28 cellular contexts compared by ENCODE assay signal in the genomic region with DNA sequence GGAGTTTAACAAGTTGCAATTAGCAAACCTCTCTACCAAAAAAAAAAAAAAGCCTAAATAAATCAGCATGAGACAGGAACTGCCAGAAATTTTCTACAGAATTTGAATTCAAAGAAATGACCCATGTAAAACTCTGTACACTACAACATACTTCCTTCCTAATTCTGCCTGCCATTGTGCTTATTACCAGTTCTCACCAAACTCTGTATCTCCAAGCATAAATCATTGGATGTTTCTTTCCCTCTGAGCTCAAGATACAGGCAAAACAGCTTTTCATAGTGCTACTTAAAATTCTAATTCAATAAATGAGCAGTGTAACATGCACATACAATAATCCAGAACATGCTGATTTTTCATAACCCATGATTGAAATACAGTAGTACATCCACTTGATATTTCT.
DNase-seq lines count a peak whose midpoint lies in the region; ATAC-seq and TF ChIP-seq lines count a peak whose summit lies in the region.
"Had no signal": no experiment of that assay in that cellular context is flagged by ENCODE, and none has a peak within 500 bp of the region (broad histone marks: within the 10 kb centered on the region; RNA-seq: fewer than 3 reads in every experiment).

No MANE protein-coding gene starts in this region.

- H3K14ac ChIP-seq in mesenchymal stem cell (ENCODE audit: low read length in 2 of 2): no peak overlapping the region

- H3K36me3 ChIP-seq in mesenchymal stem cell (ENCODE audit: control insufficient read depth in 1 of 2, insufficient read depth in 2 of 2, low read depth in 1 of 2, low read length in 2 of 2): peaks cover 11 to 14% of the 10 kb centered on the region in 2 experiments

- intact Hi-C loops in natural killer cell (cut with micrococcal nuclease): no loop called here

- H3K9me3 ChIP-seq in mesenchymal stem cell (ENCODE audit: control insufficient read depth, low read length): no peaks in the 10 kb centered on the region
- H3K9me3 ChIP-seq: esophagus squamous epithelium, gastroesophageal sphincter, tibial nerve had no signal

- no peaks in the 10 kb centered on the region for H3K27me3 Mint-ChIP-seq in natural killer cell (ENCODE audit: low read depth in 2 of 2)
- no peaks in the 10 kb centered on the region for H3K27me3 Mint-ChIP-seq in natural killer cell treated with Interleukin-12 subunit alpha and Interleukin-12 subunit beta and Interleukin-15 and Interleukin-18, amount 100 ng/mL, for 72 hours
- no peaks in the 10 kb centered on the region for H3K27me3 Mint-ChIP-seq in chondrocyte (ENCODE audit: low read depth)
- H3K27me3 Mint-ChIP-seq: activated naive CD8-positive, alpha-beta T cell treated with anti-CD3 and anti-CD28 coated beads, Interleukin-2, amount 10 ng/mL, durations not matched to agents 7 days and 5 days; stimulated activated naive CD8-positive, alpha-beta T cell treated with anti-CD3 and anti-CD28 coated beads, Interleukin-15, Interleukin-2, amounts not matched to agents 100 ng/mL and 50 ng/mL, for 24 hours had no signal

- no peak for ATAC-seq in natural killer cell
- no peak for ATAC-seq in natural killer cell treated with Interleukin-12 subunit alpha and Interleukin-12 subunit beta and Interleukin-15 and Interleukin-18, amount 100 ng/mL, for 72 hours
- ATAC-seq: gastroesophageal sphincter had no signal

- no peak overlapping the region for H2BK12ac ChIP-seq in mesenchymal stem cell (ENCODE audit: low read length in 2 of 2)

- no peak overlapping the region for H2BK15ac ChIP-seq in mesenchymal stem cell (ENCODE audit: low read depth, poor library complexity, severe bottlenecking)

- H3K27me3 ChIP-seq in mesenchymal stem cell (ENCODE audit: control insufficient read depth in 1 of 2, insufficient read depth in 1 of 2, low read length in 2 of 2): no peaks in the 10 kb centered on the region
- H3K27me3 ChIP-seq: BLaER1 treated with 17β-estradiol and CSF1 and Interleukin-3, amounts not matched to agents 10 nM and 100 nM; esophagus squamous epithelium; gastroesophageal sphincter; tibial nerve had no signal

- H3K36me3 Mint-ChIP-seq in natural killer cell: no peaks in the 10 kb centered on the region
- H3K36me3 Mint-ChIP-seq in natural killer cell treated with Interleukin-12 subunit alpha and Interleukin-12 subunit beta and Interleukin-15 and Interleukin-18, amount 100 ng/mL, for 72 hours: peaks cover 22% of the 10 kb centered on the region
- H3K36me3 Mint-ChIP-seq in chondrocyte (ENCODE audit: low read depth): peaks cover 8% of the 10 kb centered on the region

- H2BK5ac ChIP-seq in mesenchymal stem cell (ENCODE audit: low read depth, low read length, poor library complexity, severe bottlenecking): no peak overlapping the region

- H3K79me1 ChIP-seq in mesenchymal stem cell (replicated peaks; ENCODE audit: low read length, poor library complexity, severe bottlenecking): peaks cover 14% of the 10 kb centered on the region

- no peak overlapping the region for H3K18ac ChIP-seq in mesenchymal stem cell (ENCODE audit: low read depth in 1 of 2, low read length in 2 of 2)

- H3K23ac ChIP-seq in mesenchymal stem cell (ENCODE audit: low read length in 2 of 2): no peak overlapping the region

- H4K91ac ChIP-seq in mesenchymal stem cell (ENCODE audit: low read length): no peak overlapping the region

- H3K4me1 ChIP-seq in mesenchymal stem cell (ENCODE audit: control insufficient read depth, insufficient read depth, low read depth, low read length): peaks cover 2% of the 10 kb centered on the region

- peak overlapping the region; percentile 85 for H3K9ac ChIP-seq in mesenchymal stem cell (ENCODE audit: low read length)
- H3K9ac ChIP-seq: KMS-11 had no signal

- H4K8ac ChIP-seq in mesenchymal stem cell (ENCODE audit: low read length): no peak overlapping the region

- no peak overlapping the region for H2AFZ ChIP-seq in mesenchymal stem cell (ENCODE audit: low read depth, low read length)
- H2AFZ ChIP-seq: PC-9 had no signal

- no peak overlapping the region for H2AK5ac ChIP-seq in mesenchymal stem cell (ENCODE audit: low read length, severe bottlenecking)

- H3K4me3 ChIP-seq in mesenchymal stem cell (ENCODE audit: insufficient read depth in 1 of 2, low read depth in 1 of 2, low read length in 2 of 2): no peak overlapping the region
- H3K4me3 ChIP-seq: esophagus squamous epithelium, gastroesophageal sphincter, PC-9, tibial nerve had no signal

- no peak overlapping the region for H3K4me2 ChIP-seq in mesenchymal stem cell (ENCODE audit: low read length, poor library complexity, severe bottlenecking)
- H3K4me2 ChIP-seq: KMS-11 had no signal

- H3K9me3 Mint-ChIP-seq in natural killer cell: no peaks in the 10 kb centered on the region
- H3K9me3 Mint-ChIP-seq in natural killer cell treated with Interleukin-12 subunit alpha and Interleukin-12 subunit beta and Interleukin-15 and Interleukin-18, amount 100 ng/mL, for 72 hours: no peaks in the 10 kb centered on the region
- no peaks in the 10 kb centered on the region for H3K9me3 Mint-ChIP-seq in chondrocyte (ENCODE audit: low read depth)
- H3K9me3 Mint-ChIP-seq: stimulated activated naive CD8-positive, alpha-beta T cell treated with anti-CD3 and anti-CD28 coated beads, Interleukin-15, Interleukin-2, amounts not matched to agents 100 ng/mL and 50 ng/mL, for 24 hours had no signal

- DNase-seq in natural killer cell (no peak), chondrocyte (ENCODE audit: low spot score) (no peak), mesenchymal stem cell (no peak), activated T-cell treated with anti-CD3 and anti-CD28 coated beads for 4 hours (no peak), DMS79 (lab: John Stamatoyannopoulos, UW) (no peak), NCI-H1436 (lab: John Stamatoyannopoulos, UW) (no peak), epidermal melanocyte (ENCODE audit: insufficient read length, low spot score) (no peak)
- DNase-seq in natural killer cell treated with Interleukin-12 subunit alpha and Interleukin-12 subunit beta and Interleukin-15 and Interleukin-18, amount 100 ng/mL, for 72 hours (ENCODE audit: low spot score): no peak
- DNase-seq: ACHN; activated CD4-positive, alpha-beta T cell treated with anti-CD3 and anti-CD28 coated beads for 48 hours; activated naive CD8-positive, alpha-beta T cell treated with anti-CD3 and anti-CD28 coated beads, Interleukin-2, amount 10 ng/mL, durations not matched to agents 7 days and 5 days; effector CD8-positive, alpha-beta T cell; EL; esophagus squamous epithelium; islet precursor cell; NCI-H2029; NCI-H226; NCI-H82; occipital lobe; PC-9; SHP77 treated with DMSO at 0.1 percent for 48 hours; stimulated activated CD4-positive, alpha-beta T cell treated with anti-CD3 and anti-CD28 coated beads, Interleukin-2, amount 100 ng/mL, for 48 hours had no signal

- H3K4me3 Mint-ChIP-seq in natural killer cell (no peak overlapping the region), chondrocyte (ENCODE audit: unreplicated experiment) (no peak overlapping the region)
- no peak overlapping the region for H3K4me3 Mint-ChIP-seq in natural killer cell treated with Interleukin-12 subunit alpha and Interleukin-12 subunit beta and Interleukin-15 and Interleukin-18, amount 100 ng/mL, for 72 hours
- H3K4me3 Mint-ChIP-seq: activated naive CD8-positive, alpha-beta T cell treated with anti-CD3 and anti-CD28 coated beads, Interleukin-2, amount 10 ng/mL, durations not matched to agents 7 days and 5 days; stimulated activated naive CD8-positive, alpha-beta T cell treated with anti-CD3 and anti-CD28 coated beads, Interleukin-15, Interleukin-2, amounts not matched to agents 100 ng/mL and 50 ng/mL, for 24 hours had no signal

- TF ChIP-seq CTCF in natural killer cell (IDR thresholded peaks at IDR 0.05) (no peak), chondrocyte (IDR thresholded peaks at IDR 0.05) (no peak)

- no peak overlapping the region for H3K4ac ChIP-seq in mesenchymal stem cell (ENCODE audit: low read depth in 1 of 2, low read length in 2 of 2)

- H2BK120ac ChIP-seq in mesenchymal stem cell (ENCODE audit: low read depth, low read length): no peak overlapping the region

- H3K27ac ChIP-seq in mesenchymal stem cell (ENCODE audit: low read length, poor library complexity, severe bottlenecking): no peak overlapping the region
- H3K27ac ChIP-seq: esophagus squamous epithelium, gastroesophageal sphincter, KMS-11 had no signal

- H3K27ac Mint-ChIP-seq in natural killer cell: peak overlapping the region; percentile 44 to 56
- peak overlapping the region in 1 of 2 donors; percentile 56 for H3K27ac Mint-ChIP-seq in natural killer cell treated with Interleukin-12 subunit alpha and Interleukin-12 subunit beta and Interleukin-15 and Interleukin-18, amount 100 ng/mL, for 72 hours
- peak overlapping the region; percentile 68 for H3K27ac Mint-ChIP-seq in chondrocyte (ENCODE audit: unreplicated experiment)
- H3K27ac Mint-ChIP-seq: activated naive CD8-positive, alpha-beta T cell treated with anti-CD3 and anti-CD28 coated beads, Interleukin-2, amount 10 ng/mL, durations not matched to agents 7 days and 5 days; activated T-helper 2 cell treated with anti-CD3 and anti-CD28 coated beads, Interferon-gamma antibody, Interleukin-2, Interleukin-4, amounts not matched to agents 10 μg/mL and 5 μg/mL and 100 μg/mL, durations not matched to agents 14 hours and 24 hours and 36 hours; stimulated activated naive CD8-positive, alpha-beta T cell treated with anti-CD3 and anti-CD28 coated beads, Interleukin-15, Interleukin-2, amounts not matched to agents 100 ng/mL and 50 ng/mL, for 24 hours had no signal

- H3K4me1 Mint-ChIP-seq in natural killer cell: peaks cover 21 to 35% of the 10 kb centered on the region in 2 donors
- peaks cover 40 to 43% of the 10 kb centered on the region in 2 donors for H3K4me1 Mint-ChIP-seq in natural killer cell treated with Interleukin-12 subunit alpha and Interleukin-12 subunit beta and Interleukin-15 and Interleukin-18, amount 100 ng/mL, for 72 hours (ENCODE audit: low read depth in 2 of 2)
- peaks cover 32% of the 10 kb centered on the region for H3K4me1 Mint-ChIP-seq in chondrocyte (ENCODE audit: low read depth)
